Comparison of ENCODE assay signal across 1 cellular context in genomic region chr11:66548041-66548440, GRCh38.
TF ChIP-seq lines count a peak whose summit lies in the region.

No MANE protein-coding gene starts in this region.

TF ChIP-seq in HepG2, 621 proteins besides CTCF, POLR2A, EP300 and RAD21:
- TF ChIP-seq CSRNP1 (CRISPR knock-in tag; IDR thresholded peaks at IDR 0.05) (no peak), KLF6 (CRISPR knock-in tag; IDR thresholded peaks at IDR 0.05) (no peak), SUZ12 (IDR thresholded peaks at IDR 0.05; ENCODE audit: low read depth, low read length) (no peak)
